8 cellular contexts compared by ENCODE assay signal in genomic region chr16:87491522-87492240, GRCh38. TPM values are rescaled to one million over a fixed set of nuclear protein-coding genes. Genes with fewer than 3 reads are reported as not detected.
A peak's percentile ranks its signal among the peaks of the same experiment; 100 is the strongest.
DNase-seq lines count a peak whose midpoint lies in the region; ATAC-seq and TF ChIP-seq lines count a peak whose summit lies in the region.
"Not testable (repeated sequence)": the region's sequence is repeated elsewhere in the genome, so short reads cannot be mapped to it uniquely, and the experiment has no call there.

No MANE protein-coding gene starts in this region.

- not testable (repeated sequence) for TF ChIP-seq CTCF in OCI-LY7 (conservative IDR thresholded peaks at IDR 0.05; ENCODE audit: low read length); cardiac fibroblast (IDR thresholded peaks at IDR 0.05; ENCODE audit: low read depth, low read length); spleen (IDR thresholded peaks at IDR 0.05 in 8 of 11, conservative IDR thresholded peaks at IDR 0.05 in 3 of 11)

- 29 to 57% (median 43%) methylated on average over 38 to 67 of the region's 67 CpGs for WGBS in spleen, 5 donors

- POLR2A ChIA-PET in OCI-LY7 (lab: Charles Lee): not testable (repeated sequence)

- H3K27me3 ChIP-seq in ACC112 (ENCODE audit: insufficient read depth, low read length); H7 (ENCODE audit: control insufficient read depth, insufficient read depth, low read length); muscle layer of colon (ENCODE audit: control insufficient read depth in 1 of 2, insufficient read depth in 2 of 2, low read length in 2 of 2): not testable (repeated sequence)
- H3K27me3 ChIP-seq in spleen (replicated peaks in 1 of 7): peaks cover 0 to 43% (median 0%) of the 10 kb centered on the region in 7 donors

- peaks cover 14% of the 10 kb centered on the region for H3K4me1 ChIP-seq in ACC112 (ENCODE audit: control insufficient read depth, insufficient read depth, low read length, unreplicated experiment)
- H3K4me1 ChIP-seq in OCI-LY7 (ENCODE audit: insufficient read depth, low read length, poor library complexity, severe bottlenecking): peaks cover 34% of the 10 kb centered on the region
- H3K4me1 ChIP-seq in muscle layer of colon (ENCODE audit: insufficient read depth, low read length): peaks cover 27% of the 10 kb centered on the region
- H3K4me1 ChIP-seq in spleen: peaks cover 21 to 86% (median 64%) of the 10 kb centered on the region in 6 donors

- BruUV-seq in OCI-LY7 (replicated peaks; lab: Mats Ljungman, UMichigan): not testable (repeated sequence)

- not testable (repeated sequence) for H3K9me3 ChIP-seq in OCI-LY7 (ENCODE audit: low read length); muscle layer of colon (ENCODE audit: low read length); spleen

- DNase-seq in H7 (peak; percentile 63), OCI-LY7 (ENCODE audit: low spot score) (peak; percentile 27), cardiac fibroblast (ENCODE audit: low read depth in 2 of 2) (peak; percentile 44 to 47), Right ventricle myocardium superior (peak; percentile 59), spleen (peak; percentile 87)
- DNase-seq in activated CD8-positive, alpha-beta memory T cell treated with anti-CD3 and anti-CD28 coated beads, Interleukin-2, amount 50 U/mL, for 4 hours: peak; percentile 25

- H3K27ac ChIP-seq in ACC112 (ENCODE audit: low read depth, low read length); OCI-LY7 (ENCODE audit: low read depth, low read length, poor library complexity, severe bottlenecking): not testable (repeated sequence)
- H3K27ac ChIP-seq in muscle layer of colon (ENCODE audit: low read depth, low read length) (peak overlapping the region; percentile 21), spleen (peak overlapping the region in 3 of 8 donors; percentile 15 to 42 (median 24))

- H3K36me3 ChIP-seq in ACC112 (ENCODE audit: insufficient read depth, low read length); H7 (replicated peaks; ENCODE audit: control insufficient read depth, insufficient read depth, low read length); OCI-LY7 (ENCODE audit: insufficient read depth, low read length); muscle layer of colon (ENCODE audit: insufficient read depth, low read length); spleen: not testable (repeated sequence)

- peaks cover 11% of the 10 kb centered on the region; the same call in 1 of the 2 replicates for H4K20me1 ChIP-seq in OCI-LY7 (ENCODE audit: insufficient read depth, low read length)

- H3K79me2 ChIP-seq in ACC112 (ENCODE audit: control insufficient read depth, insufficient read depth, low read length, unreplicated experiment): peaks cover 51% of the 10 kb centered on the region
- H3K79me2 ChIP-seq in OCI-LY7 (ENCODE audit: insufficient read depth, low read depth, low read length): peaks cover 13% of the 10 kb centered on the region; the same call in 1 of the 2 replicates

- TF ChIP-seq POLR2A in spleen (IDR thresholded peaks at IDR 0.05): not testable (repeated sequence)

- peak overlapping the region; percentile 67 for H3K4me2 ChIP-seq in OCI-LY7 (ENCODE audit: low read length)

- intact Hi-C loops in OCI-LY7 (cut with micrococcal nuclease; ENCODE audit: unreplicated experiment); Right ventricle myocardium superior (cut with DNase I); spleen (cut with DNase I; ENCODE audit: low total_unique reads): not testable (repeated sequence)

- H2AFZ ChIP-seq in ACC112 (ENCODE audit: low read length, unreplicated experiment); OCI-LY7 (ENCODE audit: low read length): not testable (repeated sequence)

- not testable (repeated sequence) for H3K9ac ChIP-seq in muscle layer of colon (ENCODE audit: low read length)

- not testable (repeated sequence) for ATAC-seq in Right ventricle myocardium superior (ENCODE audit: poor library complexity)

- H3K4me3 ChIP-seq in ACC112 (ENCODE audit: low read depth, low read length): peak overlapping the region; percentile 79
- peak overlapping the region; percentile 47 for H3K4me3 ChIP-seq in H7 (ENCODE audit: insufficient read depth, low read depth, low read length)
- H3K4me3 ChIP-seq in OCI-LY7 (ENCODE audit: low read depth, low read length, poor library complexity, severe bottlenecking): peak overlapping the region; percentile 65
- H3K4me3 ChIP-seq in cardiac fibroblast (replicated peaks in 1 of 2; ENCODE audit: low read depth in 2 of 2, low read length in 2 of 2): peak overlapping the region; percentile 46 to 53
- H3K4me3 ChIP-seq in muscle layer of colon (ENCODE audit: low read depth in 1 of 2, low read length in 2 of 2): peak overlapping the region; percentile 62 to 65
- peak overlapping the region; percentile 9 to 67 (median 38) for H3K4me3 ChIP-seq in spleen

- CTCF ChIA-PET in OCI-LY7 (lab: Charles Lee; ENCODE audit: unreplicated experiment): not testable (repeated sequence)

- not testable (repeated sequence) for H3K9me2 ChIP-seq in OCI-LY7 (ENCODE audit: insufficient read depth, low read length)

RNA-seq across cellular contexts. Expression of gene ZCCHC14, which starts 1.1 kb away (rescaled TPM):
- 12.2 and 13.3 TPM in 2 replicates for total RNA-seq in H7 (2014; rRNA removed; shearing (Covaris generic))
- 6.0 and 8.5 TPM in 2 replicates for total RNA-seq in OCI-LY7 (2014; rRNA removed; shearing (Covaris generic))
- total RNA-seq in OCI-LY7 (2022) (17.1 and 19.6 TPM in 2 replicates), Right ventricle myocardium superior (13.2 TPM), spleen (10 to 100 TPM; 11.4 to 18.3 (median 14.2) TPM)
- 1 to 10 TPM; 1.6 to 3.7 (median 1.8) TPM for polyA plus RNA-seq in spleen

Comparison
In these comparisons a context has a peak if more than half of its experiments do, and no peak if none do; other contexts are left out.
1. DNase-seq: peak in every context shown above with its lines; median percentile 87 in spleen; 63 in H7; 59 in Right ventricle myocardium superior; 46 in cardiac fibroblast; 27 in OCI-LY7; 25 in activated CD8-positive, alpha-beta memory T cell treated with anti-CD3 and anti-CD28 coated beads, Interleukin-2, amount 50 U/mL, for 4 hours.